In the genomic region with DNA sequence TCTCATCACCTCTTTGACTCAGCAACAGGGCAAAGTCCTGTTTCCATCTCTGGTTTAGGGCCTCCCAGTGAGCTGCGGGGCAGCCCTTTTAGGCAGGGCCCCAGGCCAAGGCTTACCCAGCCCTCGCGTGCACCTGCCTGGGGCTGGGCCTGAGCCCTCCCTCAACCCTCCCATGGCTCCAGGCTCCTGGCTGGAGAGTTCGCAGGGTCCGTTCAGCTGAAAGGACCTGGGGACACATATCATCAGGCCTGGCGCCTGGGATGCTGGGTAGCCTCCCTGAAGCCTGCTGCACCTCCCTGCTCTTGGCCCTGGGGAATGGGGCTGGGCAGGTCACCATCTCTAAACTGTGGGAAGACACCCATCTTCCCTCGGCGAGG, we compare ENCODE assay signal across 28 cellular contexts. TPM values are rescaled to one million over a fixed set of nuclear protein-coding genes. Genes with fewer than 3 reads are reported as not detected.
"Had no signal": no experiment of that assay in that cellular context is flagged by ENCODE, and none has a peak within 500 bp of the region (broad histone marks: within the 10 kb centered on the region; RNA-seq: fewer than 3 reads in every experiment).

No MANE protein-coding gene starts in this region.

- H3K9me3 ChIP-seq: breast epithelium, esophagus squamous epithelium, heart right ventricle, left lung, right lobe of liver, thoracic aorta had no signal

- FAIRE-seq: colon, endometrium had no signal

- H3K36me3 ChIP-seq: breast epithelium, heart right ventricle, left lung, right lobe of liver had no signal

- H3K27me3 ChIP-seq: breast epithelium, heart right ventricle, left lung had no signal

- H2AFZ ChIP-seq: parathyroid adenoma had no signal

- H3K9ac ChIP-seq: parathyroid adenoma had no signal

- H3K4me1 ChIP-seq: left lung, right lobe of liver had no signal

- H3K79me2 ChIP-seq: parathyroid adenoma had no signal

- H3K27ac ChIP-seq: breast epithelium, epithelial cell of prostate, esophagus squamous epithelium, heart right ventricle, left lung, parathyroid adenoma, right lobe of liver, thoracic aorta had no signal

- H3K4me3 ChIP-seq: breast epithelium, esophagus squamous epithelium, heart right ventricle, left lung, right lobe of liver, thoracic aorta had no signal

- DNase-seq: activated CD4-positive, alpha-beta T cell treated with anti-CD3 and anti-CD28 coated beads for 1 hour; activated CD4-positive, alpha-beta T cell treated with anti-CD3 and anti-CD28 coated beads, Interleukin-2, amount 10 ng/mL, durations not matched to agents 7 days and 5 days; activated CD8-positive, alpha-beta T cell treated with anti-CD3 and anti-CD28 coated beads for 36 hours; activated naive CD8-positive, alpha-beta T cell treated with anti-CD3 and anti-CD28 coated beads, Interleukin-2, amount 50 U/mL, for 24 hours; activated T-cell treated with anti-CD3 and anti-CD28 coated beads, Interleukin-2, amount 50 U/mL, for 48 hours; amygdala; central memory CD4-positive, alpha-beta T cell; dermis blood vessel endothelial cell; effector CD8-positive, alpha-beta T cell; esophagus squamous epithelium; foreskin melanocyte; heart right ventricle; kidney glomerular epithelial cell; left lung; mammary epithelial cell; nucleus accumbens; stimulated activated CD4-positive, alpha-beta T cell treated with anti-CD3 and anti-CD28 coated beads, Interleukin-12 subunit alpha, Interleukin-12 subunit beta, amount 100 ng/mL, for 4 hours; stimulated activated CD4-positive, alpha-beta T cell treated with anti-CD3 and anti-CD28 coated beads, Interleukin-4, amount 100 ng/mL, for 1 hour; T-helper 2 cell had no signal

- ATAC-seq: activated CD8-positive, alpha-beta T cell treated with anti-CD3 and anti-CD28 coated beads for 36 hours; activated naive CD8-positive, alpha-beta T cell treated with anti-CD3 and anti-CD28 coated beads, Interleukin-2, amount 50 U/mL, for 24 hours; heart right ventricle; left lung; right lobe of liver; WTC11 had no signal

RNA-seq across cellular contexts. Expression of a gene that starts 39.1 kb away (rescaled TPM):
- total RNA-seq: activated CD4-positive, alpha-beta T cell treated with anti-CD3 and anti-CD28 coated beads, Interleukin-2, amount 10 ng/mL, durations not matched to agents 7 days and 5 days; activated T-helper 2 cell treated with anti-CD3 and anti-CD28 coated beads, Interferon-gamma antibody, Interleukin-2, Interleukin-4, amounts not matched to agents 10 μg/mL and 5 μg/mL and 100 μg/mL, durations not matched to agents 14 hours and 24 hours and 36 hours had no signal
